ENCODE assay signal across 8 cellular contexts in the genomic region with DNA sequence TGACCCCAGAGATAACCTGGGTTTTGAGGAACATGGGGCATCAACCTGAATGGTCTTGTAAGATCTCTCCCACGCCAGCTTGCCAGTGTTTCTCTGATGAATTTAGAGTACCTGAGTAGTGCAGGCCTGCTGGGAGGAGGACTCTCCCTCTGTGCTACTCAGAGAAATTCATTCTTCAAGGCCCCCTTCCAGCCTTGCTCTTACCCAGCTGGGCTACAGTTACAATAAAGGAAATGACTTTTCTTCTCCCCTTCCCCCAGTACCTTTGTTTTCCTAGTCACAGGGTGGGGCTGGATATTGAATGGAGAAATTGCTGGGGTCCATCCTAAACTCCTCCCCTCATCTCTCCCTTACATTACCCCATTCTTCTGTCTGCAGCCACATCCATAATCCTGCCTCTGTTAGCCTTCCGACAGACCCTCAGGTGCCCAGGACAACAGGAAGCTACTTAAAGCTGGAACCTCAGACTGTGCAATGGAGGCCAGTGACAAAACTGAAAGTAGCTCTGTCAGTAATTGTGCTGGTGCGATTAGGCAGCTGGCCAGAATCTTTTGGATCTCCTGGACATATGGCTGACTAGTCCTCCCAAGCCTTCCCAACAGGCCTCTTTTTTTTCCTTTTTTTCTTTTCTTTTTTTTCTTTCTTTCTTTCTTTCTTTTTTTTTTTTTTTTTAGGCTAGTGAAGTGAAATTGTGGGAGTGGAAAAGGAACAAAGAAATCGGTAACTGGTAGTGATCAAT. TPM values are rescaled to one million over a fixed set of nuclear protein-coding genes. Genes with fewer than 3 reads are reported as not detected.
A peak's percentile ranks its signal among the peaks of the same experiment; 100 is the strongest.
DNase-seq lines count a peak whose midpoint lies in the region; ATAC-seq and TF ChIP-seq lines count a peak whose summit lies in the region.

No MANE protein-coding gene starts in this region.

- peak overlapping the region; percentile 74 for H3K27ac ChIP-seq in CD4-positive, CD25-positive, alpha-beta regulatory T cell (ENCODE audit: insufficient read depth, low read length, poor library complexity, severe bottlenecking)
- H3K27ac ChIP-seq in coronary artery (peak overlapping the region; percentile 42 to 69), muscle layer of colon (ENCODE audit: low read depth, low read length) (peak overlapping the region; percentile 56)

- H3K9me3 ChIP-seq in CD4-positive, CD25-positive, alpha-beta regulatory T cell (ENCODE audit: control insufficient read depth in 2 of 2, low read length in 2 of 2): no peaks in the 10 kb centered on the region
- no peaks in the 10 kb centered on the region for H3K9me3 ChIP-seq in muscle layer of colon (ENCODE audit: low read length)

- H3K4me1 ChIP-seq in CD4-positive, CD25-positive, alpha-beta regulatory T cell (ENCODE audit: control insufficient read depth, insufficient read depth, low read length, poor library complexity, severe bottlenecking): peaks cover 43% of the 10 kb centered on the region
- H3K4me1 ChIP-seq in muscle layer of colon (ENCODE audit: insufficient read depth, low read length): peaks cover 35% of the 10 kb centered on the region

- H3K4me1 Mint-ChIP-seq in CD4-positive, CD25-positive, alpha-beta regulatory T cell: peaks cover 33 to 65% (median 46%) of the 10 kb centered on the region in 4 donors

- no peaks in the 10 kb centered on the region for H3K27me3 ChIP-seq in CD4-positive, CD25-positive, alpha-beta regulatory T cell (ENCODE audit: control insufficient read depth, insufficient read depth, low read length)
- H3K27me3 ChIP-seq in muscle layer of colon (ENCODE audit: control insufficient read depth in 1 of 2, insufficient read depth in 2 of 2, low read length in 2 of 2): no peaks in the 10 kb centered on the region

- H3K27ac Mint-ChIP-seq in CD4-positive, CD25-positive, alpha-beta regulatory T cell: peak overlapping the region; percentile 94 to 99 (median 99)

- DNase-seq in CD4-positive, CD25-positive, alpha-beta regulatory T cell: peak in 1 of 3 donors; percentile 68
- DNase-seq in NCI-H1092 treated with DMSO at 0.1 percent for 48 hours (lab: John Stamatoyannopoulos, UW) (peak; percentile 4), coronary artery (ENCODE audit: low spot score) (no peak), T-helper 9 cell (no peak), NCI-H187 (lab: John Stamatoyannopoulos, UW) (no peak)

- peaks cover 13% of the 10 kb centered on the region for H3K36me3 ChIP-seq in CD4-positive, CD25-positive, alpha-beta regulatory T cell (ENCODE audit: control insufficient read depth, insufficient read depth, low read length)
- no peaks in the 10 kb centered on the region for H3K36me3 ChIP-seq in muscle layer of colon (ENCODE audit: insufficient read depth, low read length)

- H3K4me3 Mint-ChIP-seq in CD4-positive, CD25-positive, alpha-beta regulatory T cell: peak overlapping the region; percentile 16 to 86 (median 75)

- peak overlapping the region; percentile 56 for H3K4me3 ChIP-seq in CD4-positive, CD25-positive, alpha-beta regulatory T cell (ENCODE audit: low read depth, low read length)
- H3K4me3 ChIP-seq in coronary artery: no peak overlapping the region
- no peak overlapping the region for H3K4me3 ChIP-seq in muscle layer of colon (ENCODE audit: low read depth in 1 of 2, low read length in 2 of 2)

- no peaks in the 10 kb centered on the region for H3K27me3 Mint-ChIP-seq in CD4-positive, CD25-positive, alpha-beta regulatory T cell

- TF ChIP-seq CTCF in coronary artery (IDR thresholded peaks at IDR 0.05): no peak

- H3K9me3 Mint-ChIP-seq in CD4-positive, CD25-positive, alpha-beta regulatory T cell: no peaks in the 10 kb centered on the region

- peak overlapping the region; percentile 10 for H3K9ac ChIP-seq in muscle layer of colon (ENCODE audit: low read length)

- ATAC-seq in CD4-positive, CD25-positive, alpha-beta regulatory T cell (ENCODE audit: low read depth in 2 of 2): peak; percentile 55 to 60
- ATAC-seq in HG02840 (IDR thresholded peaks at IDR 0.05; ENCODE audit: low FRiP score, unreplicated experiment) (no peak), GM18858 (IDR thresholded peaks at IDR 0.05; ENCODE audit: unreplicated experiment) (no peak)

- H3K36me3 Mint-ChIP-seq in CD4-positive, CD25-positive, alpha-beta regulatory T cell: peaks cover 21% of the 10 kb centered on the region

RNA-seq across cellular contexts. Expression of gene LIMK2, which starts 17.5 kb away (rescaled TPM):
- total RNA-seq in CD4-positive, CD25-positive, alpha-beta regulatory T cell: 42.4 TPM
- 10 to 100 TPM; 22.4 to 33.2 (median 24.9) TPM for polyA plus RNA-seq in CD4-positive, CD25-positive, alpha-beta regulatory T cell

Comparison
In these comparisons a context has a peak if more than half of its experiments do, and no peak if none do; other contexts are left out.
1. ATAC-seq: peak in CD4-positive, CD25-positive, alpha-beta regulatory T cell (2 of 2); none in HG02840 (single experiment) and GM18858 (single experiment).
2. Peak in every context shown above with its lines, with median percentiles within 50 percentile points of each other: H3K27ac ChIP-seq.